1 cellular context compared by ENCODE assay signal in the genomic region with DNA sequence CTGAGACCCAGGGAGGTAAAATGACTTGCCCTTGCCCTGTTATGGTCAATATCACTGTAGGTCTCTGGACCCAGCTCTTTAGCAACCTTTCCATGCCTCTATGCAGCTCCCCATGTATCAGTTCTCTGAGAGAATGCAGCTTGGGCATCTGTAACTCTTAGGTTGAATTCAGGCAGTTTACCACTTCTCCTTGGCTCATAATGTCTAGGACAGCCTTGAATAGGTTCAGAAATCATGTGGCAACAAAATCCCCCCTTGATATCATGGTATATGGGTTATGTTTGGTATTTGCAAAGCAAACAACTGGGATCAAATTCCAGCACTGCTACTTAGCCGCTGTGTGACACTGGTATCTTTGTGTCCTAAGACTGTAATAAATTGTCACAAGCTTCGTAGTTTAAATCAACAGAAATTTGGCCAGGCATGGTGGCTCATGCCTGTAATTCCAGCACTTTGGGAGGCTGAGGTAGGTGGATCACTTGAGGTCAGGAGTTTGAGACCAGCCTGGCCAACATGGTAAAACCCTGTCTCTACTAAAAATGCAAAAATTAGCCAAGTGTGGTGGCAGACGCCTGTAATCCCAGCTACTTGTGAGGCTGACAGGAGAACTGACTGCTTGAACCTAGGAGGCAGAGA.
TF ChIP-seq lines count a peak whose summit lies in the region.

No MANE protein-coding gene starts in this region.

TF ChIP-seq in HepG2, 621 proteins besides CTCF, POLR2A, EP300 and RAD21 (continued from another document and continues in another):
- TF ChIP-seq, protein P1, sequence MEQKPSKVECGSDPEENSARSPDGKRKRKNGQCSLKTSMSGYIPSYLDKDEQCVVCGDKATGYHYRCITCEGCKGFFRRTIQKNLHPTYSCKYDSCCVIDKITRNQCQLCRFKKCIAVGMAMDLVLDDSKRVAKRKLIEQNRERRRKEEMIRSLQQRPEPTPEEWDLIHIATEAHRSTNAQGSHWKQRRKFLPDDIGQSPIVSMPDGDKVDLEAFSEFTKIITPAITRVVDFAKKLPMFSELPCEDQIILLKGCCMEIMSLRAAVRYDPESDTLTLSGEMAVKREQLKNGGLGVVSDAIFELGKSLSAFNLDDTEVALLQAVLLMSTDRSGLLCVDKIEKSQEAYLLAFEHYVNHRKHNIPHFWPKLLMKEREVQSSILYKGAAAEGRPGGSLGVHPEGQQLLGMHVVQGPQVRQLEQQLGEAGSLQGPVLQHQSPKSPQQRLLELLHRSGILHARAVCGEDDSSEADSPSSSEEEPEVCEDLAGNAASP (CRISPR knock-in tag; IDR thresholded peaks at IDR 0.05; ENCODE audit: borderline replicate concordance), result peak; percentile 85
- TF ChIP-seq GFI1 (CRISPR knock-in tag; IDR thresholded peaks at IDR 0.05; ENCODE audit: borderline replicate concordance) (peak; percentile 78), NFATC3 (CRISPR knock-in tag; IDR thresholded peaks at IDR 0.05) (no peak), SOX6 (IDR thresholded peaks at IDR 0.05) (no peak), SOX6 (CRISPR knock-in tag; IDR thresholded peaks at IDR 0.05) (peak; percentile 84), ZNF292 (CRISPR knock-in tag; IDR thresholded peaks at IDR 0.05; ENCODE audit: borderline replicate concordance, low read depth) (peak; percentile 87), PHF5A (CRISPR knock-in tag; IDR thresholded peaks at IDR 0.05; ENCODE audit: low read depth, unreplicated experiment) (peak; percentile 35), ARNTL (CRISPR knock-in tag; IDR thresholded peaks at IDR 0.05) (peak; percentile 40; the same call in 1 of the 2 replicates), HOXD1 (CRISPR knock-in tag; IDR thresholded peaks at IDR 0.05) (peak; percentile 85), NFKB2 (CRISPR knock-in tag; IDR thresholded peaks at IDR 0.05; ENCODE audit: borderline replicate concordance) (no peak), ZNF607 (CRISPR knock-in tag; IDR thresholded peaks at IDR 0.05; ENCODE audit: borderline replicate concordance) (no peak), KDM5B (CRISPR knock-in tag; IDR thresholded peaks at IDR 0.05; ENCODE audit: borderline replicate concordance) (no peak), FOSL2 (CRISPR knock-in tag; IDR thresholded peaks at IDR 0.05) (peak; percentile 75), ZMYM3 (CRISPR knock-in tag; IDR thresholded peaks at IDR 0.05) (peak; percentile 83), ZNF383 (CRISPR knock-in tag; IDR thresholded peaks at IDR 0.05; ENCODE audit: borderline replicate concordance) (no peak), FOXK1 (CRISPR knock-in tag; IDR thresholded peaks at IDR 0.05; ENCODE audit: borderline replicate concordance, low read depth) (0 out of 2 replicates have a peak, but pooled peaks have one; percentile 56), SNAPC2 (CRISPR knock-in tag; IDR thresholded peaks at IDR 0.05) (no peak), ZNF737 (CRISPR knock-in tag; IDR thresholded peaks at IDR 0.05; ENCODE audit: borderline replicate concordance) (no peak), NFE2 (CRISPR knock-in tag; IDR thresholded peaks at IDR 0.05) (no peak), TRIM24 (CRISPR knock-in tag; IDR thresholded peaks at IDR 0.05) (0 out of 2 replicates have a peak, but pooled peaks have one; percentile 48), ZNF546 (CRISPR knock-in tag; conservative IDR thresholded peaks at IDR 0.05) (no peak), FOXO1 (CRISPR knock-in tag; IDR thresholded peaks at IDR 0.05) (peak; percentile 73; the same call in 1 of the 2 replicates), MTF2 (CRISPR knock-in tag; IDR thresholded peaks at IDR 0.05; ENCODE audit: borderline replicate concordance) (0 out of 2 replicates have a peak, but pooled peaks have one; percentile 56), HNF4A (CRISPR knock-in tag; IDR thresholded peaks at IDR 0.05) (peak; percentile 97), CREB1 (IDR thresholded peaks at IDR 0.05) (no peak), CREB1 (CRISPR knock-in tag; IDR thresholded peaks at IDR 0.05) (peak; percentile 46; the same call in 1 of the 2 replicates), HOXA3 (CRISPR knock-in tag; IDR thresholded peaks at IDR 0.05) (peak; percentile 60; the same call in 1 of the 2 replicates), ZSCAN21 (CRISPR knock-in tag; IDR thresholded peaks at IDR 0.05; ENCODE audit: borderline replicate concordance) (peak; percentile 57; the same call in 1 of the 2 replicates)
- TF ChIP-seq, protein P2, sequence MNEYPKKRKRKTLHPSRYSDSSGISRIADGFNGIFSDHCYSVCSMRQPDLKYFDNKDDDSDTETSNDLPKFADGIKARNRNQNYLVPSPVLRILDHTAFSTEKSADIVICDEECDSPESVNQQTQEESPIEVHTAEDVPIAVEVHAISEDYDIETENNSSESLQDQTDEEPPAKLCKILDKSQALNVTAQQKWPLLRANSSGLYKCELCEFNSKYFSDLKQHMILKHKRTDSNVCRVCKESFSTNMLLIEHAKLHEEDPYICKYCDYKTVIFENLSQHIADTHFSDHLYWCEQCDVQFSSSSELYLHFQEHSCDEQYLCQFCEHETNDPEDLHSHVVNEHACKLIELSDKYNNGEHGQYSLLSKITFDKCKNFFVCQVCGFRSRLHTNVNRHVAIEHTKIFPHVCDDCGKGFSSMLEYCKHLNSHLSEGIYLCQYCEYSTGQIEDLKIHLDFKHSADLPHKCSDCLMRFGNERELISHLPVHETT (CRISPR knock-in tag; conservative IDR thresholded peaks at IDR 0.05), result no peak
- TF ChIP-seq, protein P3, sequence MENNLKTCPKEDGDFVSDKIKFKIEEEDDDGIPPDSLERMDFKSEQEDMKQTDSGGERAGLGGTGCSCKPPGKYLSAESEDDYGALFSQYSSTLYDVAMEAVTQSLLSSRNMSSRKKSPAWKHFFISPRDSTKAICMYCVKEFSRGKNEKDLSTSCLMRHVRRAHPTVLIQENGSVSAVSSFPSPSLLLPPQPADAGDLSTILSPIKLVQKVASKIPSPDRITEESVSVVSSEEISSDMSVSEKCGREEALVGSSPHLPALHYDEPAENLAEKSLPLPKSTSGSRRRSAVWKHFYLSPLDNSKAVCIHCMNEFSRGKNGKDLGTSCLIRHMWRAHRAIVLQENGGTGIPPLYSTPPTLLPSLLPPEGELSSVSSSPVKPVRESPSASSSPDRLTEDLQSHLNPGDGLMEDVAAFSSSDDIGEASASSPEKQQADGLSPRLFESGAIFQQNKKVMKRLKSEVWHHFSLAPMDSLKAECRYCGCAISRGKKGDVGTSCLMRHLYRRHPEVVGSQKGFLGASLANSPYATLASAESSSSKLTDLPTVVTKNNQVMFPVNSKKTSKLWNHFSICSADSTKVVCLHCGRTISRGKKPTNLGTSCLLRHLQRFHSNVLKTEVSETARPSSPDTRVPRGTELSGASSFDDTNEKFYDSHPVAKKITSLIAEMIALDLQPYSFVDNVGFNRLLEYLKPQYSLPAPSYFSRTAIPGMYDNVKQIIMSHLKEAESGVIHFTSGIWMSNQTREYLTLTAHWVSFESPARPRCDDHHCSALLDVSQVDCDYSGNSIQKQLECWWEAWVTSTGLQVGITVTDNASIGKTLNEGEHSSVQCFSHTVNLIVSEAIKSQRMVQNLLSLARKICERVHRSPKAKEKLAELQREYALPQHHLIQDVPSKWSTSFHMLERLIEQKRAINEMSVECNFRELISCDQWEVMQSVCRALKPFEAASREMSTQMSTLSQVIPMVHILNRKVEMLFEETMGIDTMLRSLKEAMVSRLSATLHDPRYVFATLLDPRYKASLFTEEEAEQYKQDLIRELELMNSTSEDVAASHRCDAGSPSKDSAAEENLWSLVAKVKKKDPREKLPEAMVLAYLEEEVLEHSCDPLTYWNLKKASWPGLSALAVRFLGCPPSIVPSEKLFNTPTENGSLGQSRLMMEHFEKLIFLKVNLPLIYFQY (CRISPR knock-in tag; IDR thresholded peaks at IDR 0.05; ENCODE audit: borderline replicate concordance), result no peak
- TF ChIP-seq, protein P4, sequence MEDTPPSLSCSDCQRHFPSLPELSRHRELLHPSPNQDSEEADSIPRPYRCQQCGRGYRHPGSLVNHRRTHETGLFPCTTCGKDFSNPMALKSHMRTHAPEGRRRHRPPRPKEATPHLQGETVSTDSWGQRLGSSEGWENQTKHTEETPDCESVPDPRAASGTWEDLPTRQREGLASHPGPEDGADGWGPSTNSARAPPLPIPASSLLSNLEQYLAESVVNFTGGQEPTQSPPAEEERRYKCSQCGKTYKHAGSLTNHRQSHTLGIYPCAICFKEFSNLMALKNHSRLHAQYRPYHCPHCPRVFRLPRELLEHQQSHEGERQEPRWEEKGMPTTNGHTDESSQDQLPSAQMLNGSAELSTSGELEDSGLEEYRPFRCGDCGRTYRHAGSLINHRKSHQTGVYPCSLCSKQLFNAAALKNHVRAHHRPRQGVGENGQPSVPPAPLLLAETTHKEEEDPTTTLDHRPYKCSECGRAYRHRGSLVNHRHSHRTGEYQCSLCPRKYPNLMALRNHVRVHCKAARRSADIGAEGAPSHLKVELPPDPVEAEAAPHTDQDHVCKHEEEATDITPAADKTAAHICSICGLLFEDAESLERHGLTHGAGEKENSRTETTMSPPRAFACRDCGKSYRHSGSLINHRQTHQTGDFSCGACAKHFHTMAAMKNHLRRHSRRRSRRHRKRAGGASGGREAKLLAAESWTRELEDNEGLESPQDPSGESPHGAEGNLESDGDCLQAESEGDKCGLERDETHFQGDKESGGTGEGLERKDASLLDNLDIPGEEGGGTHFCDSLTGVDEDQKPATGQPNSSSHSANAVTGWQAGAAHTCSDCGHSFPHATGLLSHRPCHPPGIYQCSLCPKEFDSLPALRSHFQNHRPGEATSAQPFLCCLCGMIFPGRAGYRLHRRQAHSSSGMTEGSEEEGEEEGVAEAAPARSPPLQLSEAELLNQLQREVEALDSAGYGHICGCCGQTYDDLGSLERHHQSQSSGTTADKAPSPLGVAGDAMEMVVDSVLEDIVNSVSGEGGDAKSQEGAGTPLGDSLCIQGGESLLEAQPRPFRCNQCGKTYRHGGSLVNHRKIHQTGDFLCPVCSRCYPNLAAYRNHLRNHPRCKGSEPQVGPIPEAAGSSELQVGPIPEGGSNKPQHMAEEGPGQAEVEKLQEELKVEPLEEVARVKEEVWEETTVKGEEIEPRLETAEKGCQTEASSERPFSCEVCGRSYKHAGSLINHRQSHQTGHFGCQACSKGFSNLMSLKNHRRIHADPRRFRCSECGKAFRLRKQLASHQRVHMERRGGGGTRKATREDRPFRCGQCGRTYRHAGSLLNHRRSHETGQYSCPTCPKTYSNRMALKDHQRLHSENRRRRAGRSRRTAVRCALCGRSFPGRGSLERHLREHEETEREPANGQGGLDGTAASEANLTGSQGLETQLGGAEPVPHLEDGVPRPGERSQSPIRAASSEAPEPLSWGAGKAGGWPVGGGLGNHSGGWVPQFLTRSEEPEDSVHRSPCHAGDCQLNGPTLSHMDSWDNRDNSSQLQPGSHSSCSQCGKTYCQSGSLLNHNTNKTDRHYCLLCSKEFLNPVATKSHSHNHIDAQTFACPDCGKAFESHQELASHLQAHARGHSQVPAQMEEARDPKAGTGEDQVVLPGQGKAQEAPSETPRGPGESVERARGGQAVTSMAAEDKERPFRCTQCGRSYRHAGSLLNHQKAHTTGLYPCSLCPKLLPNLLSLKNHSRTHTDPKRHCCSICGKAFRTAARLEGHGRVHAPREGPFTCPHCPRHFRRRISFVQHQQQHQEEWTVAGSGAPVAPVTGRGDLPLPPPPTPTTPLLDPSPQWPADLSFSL (CRISPR knock-in tag; IDR thresholded peaks at IDR 0.05), result peak; percentile 30; the same call in 1 of the 2 replicates
- TF ChIP-seq, protein P5, sequence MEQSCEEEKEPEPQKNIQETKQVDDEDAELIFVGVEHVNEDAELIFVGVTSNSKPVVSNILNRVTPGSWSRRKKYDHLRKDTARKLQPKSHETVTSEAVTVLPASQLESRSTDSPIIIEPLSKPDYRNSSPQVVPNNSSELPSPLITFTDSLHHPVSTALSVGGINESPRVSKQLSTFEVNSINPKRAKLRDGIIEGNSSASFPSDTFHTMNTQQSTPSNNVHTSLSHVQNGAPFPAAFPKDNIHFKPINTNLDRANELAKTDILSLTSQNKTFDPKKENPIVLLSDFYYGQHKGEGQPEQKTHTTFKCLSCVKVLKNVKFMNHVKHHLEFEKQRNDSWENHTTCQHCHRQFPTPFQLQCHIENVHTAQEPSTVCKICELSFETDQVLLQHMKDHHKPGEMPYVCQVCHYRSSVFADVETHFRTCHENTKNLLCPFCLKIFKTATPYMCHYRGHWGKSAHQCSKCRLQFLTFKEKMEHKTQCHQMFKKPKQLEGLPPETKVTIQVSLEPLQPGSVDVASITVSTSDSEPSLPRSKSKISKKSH (CRISPR knock-in tag; IDR thresholded peaks at IDR 0.05; ENCODE audit: borderline replicate concordance), result no peak
- TF ChIP-seq, protein P6, sequence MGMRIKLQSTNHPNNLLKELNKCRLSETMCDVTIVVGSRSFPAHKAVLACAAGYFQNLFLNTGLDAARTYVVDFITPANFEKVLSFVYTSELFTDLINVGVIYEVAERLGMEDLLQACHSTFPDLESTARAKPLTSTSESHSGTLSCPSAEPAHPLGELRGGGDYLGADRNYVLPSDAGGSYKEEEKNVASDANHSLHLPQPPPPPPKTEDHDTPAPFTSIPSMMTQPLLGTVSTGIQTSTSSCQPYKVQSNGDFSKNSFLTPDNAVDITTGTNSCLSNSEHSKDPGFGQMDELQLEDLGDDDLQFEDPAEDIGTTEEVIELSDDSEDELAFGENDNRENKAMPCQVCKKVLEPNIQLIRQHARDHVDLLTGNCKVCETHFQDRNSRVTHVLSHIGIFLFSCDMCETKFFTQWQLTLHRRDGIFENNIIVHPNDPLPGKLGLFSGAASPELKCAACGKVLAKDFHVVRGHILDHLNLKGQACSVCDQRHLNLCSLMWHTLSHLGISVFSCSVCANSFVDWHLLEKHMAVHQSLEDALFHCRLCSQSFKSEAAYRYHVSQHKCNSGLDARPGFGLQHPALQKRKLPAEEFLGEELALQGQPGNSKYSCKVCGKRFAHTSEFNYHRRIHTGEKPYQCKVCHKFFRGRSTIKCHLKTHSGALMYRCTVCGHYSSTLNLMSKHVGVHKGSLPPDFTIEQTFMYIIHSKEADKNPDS (CRISPR knock-in tag; IDR thresholded peaks at IDR 0.05), result no peak
- TF ChIP-seq, protein P7, sequence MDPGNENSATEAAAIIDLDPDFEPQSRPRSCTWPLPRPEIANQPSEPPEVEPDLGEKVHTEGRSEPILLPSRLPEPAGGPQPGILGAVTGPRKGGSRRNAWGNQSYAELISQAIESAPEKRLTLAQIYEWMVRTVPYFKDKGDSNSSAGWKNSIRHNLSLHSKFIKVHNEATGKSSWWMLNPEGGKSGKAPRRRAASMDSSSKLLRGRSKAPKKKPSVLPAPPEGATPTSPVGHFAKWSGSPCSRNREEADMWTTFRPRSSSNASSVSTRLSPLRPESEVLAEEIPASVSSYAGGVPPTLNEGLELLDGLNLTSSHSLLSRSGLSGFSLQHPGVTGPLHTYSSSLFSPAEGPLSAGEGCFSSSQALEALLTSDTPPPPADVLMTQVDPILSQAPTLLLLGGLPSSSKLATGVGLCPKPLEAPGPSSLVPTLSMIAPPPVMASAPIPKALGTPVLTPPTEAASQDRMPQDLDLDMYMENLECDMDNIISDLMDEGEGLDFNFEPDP (CRISPR knock-in tag; conservative IDR thresholded peaks at IDR 0.05), result no peak
- TF ChIP-seq, protein P8, sequence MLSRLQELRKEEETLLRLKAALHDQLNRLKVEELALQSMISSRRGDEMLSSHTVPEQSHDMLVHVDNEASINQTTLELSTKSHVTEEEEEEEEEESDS (CRISPR knock-in tag; IDR thresholded peaks at IDR 0.05; ENCODE audit: borderline replicate concordance), result 0 out of 2 replicates have a peak, but pooled peaks have one; percentile 44
- TF ChIP-seq, protein P9, sequence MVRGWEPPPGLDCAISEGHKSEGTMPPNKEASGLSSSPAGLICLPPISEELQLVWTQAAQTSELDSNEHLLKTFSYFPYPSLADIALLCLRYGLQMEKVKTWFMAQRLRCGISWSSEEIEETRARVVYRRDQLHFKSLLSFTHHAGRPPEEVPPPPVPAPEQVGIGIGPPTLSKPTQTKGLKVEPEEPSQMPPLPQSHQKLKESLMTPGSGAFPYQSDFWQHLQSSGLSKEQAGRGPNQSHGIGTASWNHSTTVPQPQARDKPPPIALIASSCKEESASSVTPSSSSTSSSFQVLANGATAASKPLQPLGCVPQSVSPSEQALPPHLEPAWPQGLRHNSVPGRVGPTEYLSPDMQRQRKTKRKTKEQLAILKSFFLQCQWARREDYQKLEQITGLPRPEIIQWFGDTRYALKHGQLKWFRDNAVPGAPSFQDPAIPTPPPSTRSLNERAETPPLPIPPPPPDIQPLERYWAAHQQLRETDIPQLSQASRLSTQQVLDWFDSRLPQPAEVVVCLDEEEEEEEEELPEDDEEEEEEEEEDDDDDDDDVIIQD (CRISPR knock-in tag; IDR thresholded peaks at IDR 0.05; ENCODE audit: low read depth), result no peak
